8 cellular contexts compared by ENCODE assay signal in the genomic region with DNA sequence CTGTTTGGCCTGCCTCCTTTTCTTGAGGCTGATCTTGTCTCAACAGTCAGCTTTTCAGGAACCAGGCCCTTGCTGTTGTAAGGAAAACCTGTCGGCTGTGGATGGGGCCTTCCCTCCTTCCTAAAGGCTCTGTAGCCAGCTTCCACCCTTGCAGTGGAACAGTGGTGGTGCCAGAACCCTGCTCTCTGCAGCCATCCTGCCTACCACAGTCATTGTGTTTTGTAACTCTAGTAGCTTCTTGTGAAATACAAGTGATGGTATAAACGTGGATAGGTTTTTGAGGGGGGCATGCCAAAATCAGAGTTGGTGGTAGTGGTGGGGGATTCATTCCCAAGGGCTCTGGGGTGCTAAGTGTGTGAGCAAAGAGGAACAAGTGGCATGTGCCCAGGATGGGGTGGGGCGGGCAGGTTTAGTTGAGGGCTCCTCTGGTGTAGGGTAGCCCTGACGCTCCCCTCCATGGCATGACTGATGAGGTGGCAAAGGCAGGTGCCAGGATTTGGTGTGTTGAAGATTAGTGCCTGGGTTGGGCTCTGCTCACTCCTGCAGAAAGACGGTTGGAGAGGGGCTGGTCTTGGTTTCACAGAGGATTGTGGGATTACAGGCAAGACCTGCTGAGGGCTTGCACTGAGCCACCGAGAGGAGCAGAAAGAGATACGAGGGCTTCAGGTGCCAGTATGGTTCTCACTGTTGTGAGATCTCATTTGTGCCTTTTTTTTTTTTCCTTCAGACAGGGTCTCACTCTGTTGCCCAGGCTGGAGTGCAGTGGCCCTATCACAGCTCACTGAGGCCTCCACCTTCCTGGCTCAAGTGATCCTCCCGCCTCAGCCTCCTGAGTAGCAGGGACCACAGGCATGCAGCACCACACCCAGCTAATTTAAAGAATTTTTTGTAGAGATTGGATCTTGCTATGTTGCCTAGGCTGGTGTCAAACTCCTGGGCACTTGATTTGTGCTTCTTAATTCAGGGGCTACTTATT. TPM values are rescaled to one million over a fixed set of nuclear protein-coding genes. Genes with fewer than 3 reads are reported as not detected.
DNase-seq lines count a peak whose midpoint lies in the region; ATAC-seq and TF ChIP-seq lines count a peak whose summit lies in the region.

No MANE protein-coding gene starts in this region.

- no peak for TF ChIP-seq POLR2A in uterus (IDR thresholded peaks at IDR 0.05)

- DNase-seq in heart right ventricle (no peak), Right ventricle myocardium superior (no peak), mesenchymal stem cell (no peak), uterus (no peak), mucosa of gallbladder (ENCODE audit: low spot score) (no peak)

- WGBS in heart right ventricle, 2 donors: 67 to 71% methylated on average over 8 of the region's 8 CpGs
- 81% methylated on average over 7 of the region's 8 CpGs for WGBS in mesenchymal stem cell

- H3K9ac ChIP-seq in mesenchymal stem cell (ENCODE audit: low read length): peak overlapping the region; percentile 70

- no peak for ATAC-seq in heart right ventricle
- ATAC-seq in Right ventricle myocardium superior (ENCODE audit: poor library complexity): no peak
- ATAC-seq in HG03442 (IDR thresholded peaks at IDR 0.05; ENCODE audit: unreplicated experiment): no peak
- ATAC-seq in HG02973 (IDR thresholded peaks at IDR 0.05; ENCODE audit: unreplicated experiment): no peak

- peaks cover 4% of the 10 kb centered on the region for H3K27me3 Mint-ChIP-seq in brain

- no peak overlapping the region for H2BK120ac ChIP-seq in mesenchymal stem cell (ENCODE audit: low read depth, low read length)

- intact Hi-C loops in heart right ventricle (cut with DNase I) (loop anchor here in 1 of 10 donors (2.0 kb wide), 1 partner anchor 35 kb away; no protein-coding TSS in a partner anchor), Right ventricle myocardium superior (cut with DNase I) (no loop called here), uterus (cut with DNase I; ENCODE audit: low total_unique reads) (no loop called here)

- peak overlapping the region; percentile 7 to 80 for H2BK12ac ChIP-seq in mesenchymal stem cell (ENCODE audit: low read length in 2 of 2)

- H3K4me3 ChIP-seq in heart right ventricle (peak overlapping the region in 4 of 10 donors; percentile 2 to 97 (median 31)), mesenchymal stem cell (ENCODE audit: insufficient read depth in 1 of 2, low read depth in 1 of 2, low read length in 2 of 2) (peak overlapping the region in 1 of 2 experiments; percentile 65), uterus (no peak overlapping the region)

- H2AFZ ChIP-seq in mesenchymal stem cell (ENCODE audit: low read depth, low read length): no peak overlapping the region

- H3K79me1 ChIP-seq in mesenchymal stem cell (replicated peaks; ENCODE audit: low read length, poor library complexity, severe bottlenecking): no peaks in the 10 kb centered on the region

- peaks cover 96% of the 10 kb centered on the region for H3K4me1 Mint-ChIP-seq in brain

- H3K4me1 ChIP-seq in heart right ventricle (peaks cover 41 to 100% (median 100%) of the 10 kb centered on the region in 9 donors), mesenchymal stem cell (ENCODE audit: control insufficient read depth, insufficient read depth, low read depth, low read length) (peaks cover 68% of the 10 kb centered on the region), uterus (peaks cover 8 to 19% of the 10 kb centered on the region in 2 donors)

- H3K4me3 Mint-ChIP-seq in brain: peak overlapping the region; percentile 20 to 76 (median 48)

- H3K36me3 Mint-ChIP-seq in brain: no peaks in the 10 kb centered on the region

- no peaks in the 10 kb centered on the region for H3K9me3 Mint-ChIP-seq in brain

- peak overlapping the region; percentile 97 to 99 (median 98) for H3K27ac Mint-ChIP-seq in brain

- H3K4me2 ChIP-seq in mesenchymal stem cell (ENCODE audit: low read length, poor library complexity, severe bottlenecking): no peak overlapping the region

- H2BK15ac ChIP-seq in mesenchymal stem cell (ENCODE audit: low read depth, poor library complexity, severe bottlenecking): no peak overlapping the region

- peak overlapping the region; percentile 54 for H2AK5ac ChIP-seq in mesenchymal stem cell (ENCODE audit: low read length, severe bottlenecking)

- peak overlapping the region; percentile 49 to 60 for H3K4ac ChIP-seq in mesenchymal stem cell (ENCODE audit: low read depth in 1 of 2, low read length in 2 of 2)

- peak overlapping the region; percentile 40 for H4K91ac ChIP-seq in mesenchymal stem cell (ENCODE audit: low read length)

- H3K36me3 ChIP-seq in heart right ventricle (peaks cover 0 to 8% (median 0%) of the 10 kb centered on the region in 9 donors), mesenchymal stem cell (ENCODE audit: control insufficient read depth in 1 of 2, insufficient read depth in 2 of 2, low read depth in 1 of 2, low read length in 2 of 2) (peaks cover 7 to 31% of the 10 kb centered on the region in 2 experiments), uterus (no peaks in the 10 kb centered on the region)

- TF ChIP-seq CTCF in heart right ventricle (IDR thresholded peaks at IDR 0.05) (no peak), brain (conservative IDR thresholded peaks at IDR 0.05) (no peak), uterus (IDR thresholded peaks at IDR 0.05) (no peak)

- H3K23ac ChIP-seq in mesenchymal stem cell (ENCODE audit: low read length in 2 of 2): no peak overlapping the region

- peak overlapping the region; percentile 23 to 54 for H3K18ac ChIP-seq in mesenchymal stem cell (ENCODE audit: low read depth in 1 of 2, low read length in 2 of 2)

- H3K9me3 ChIP-seq in heart right ventricle: no peaks in the 10 kb centered on the region
- H3K9me3 ChIP-seq in mesenchymal stem cell (ENCODE audit: control insufficient read depth, low read length): no peaks in the 10 kb centered on the region
- H3K9me3 ChIP-seq in uterus: no peaks in the 10 kb centered on the region

- H3K27me3 ChIP-seq in heart right ventricle (no peaks in the 10 kb centered on the region), mesenchymal stem cell (ENCODE audit: control insufficient read depth in 1 of 2, insufficient read depth in 1 of 2, low read length in 2 of 2) (no peaks in the 10 kb centered on the region), uterus (no peaks in the 10 kb centered on the region)

- no peak overlapping the region for H2BK5ac ChIP-seq in mesenchymal stem cell (ENCODE audit: low read depth, low read length, poor library complexity, severe bottlenecking)

- H3K27ac ChIP-seq in heart right ventricle (peak overlapping the region; percentile 27 to 100 (median 81)), mesenchymal stem cell (ENCODE audit: low read length, poor library complexity, severe bottlenecking) (peak overlapping the region; percentile 81), uterus (peak overlapping the region; percentile 62 to 83)

- H4K8ac ChIP-seq in mesenchymal stem cell (ENCODE audit: low read length): peak overlapping the region; percentile 0

- H3K14ac ChIP-seq in mesenchymal stem cell (ENCODE audit: low read length in 2 of 2): peak overlapping the region in 1 of 2 experiments; percentile 79

RNA-seq across cellular contexts. Expression of gene TSPAN14, which starts 7.4 kb away (rescaled TPM):
- total RNA-seq in heart right ventricle (10 to 100 TPM; 21.7 to 57.2 (median 27.6) TPM), Right ventricle myocardium superior (36.6 TPM), uterus (100 to 1,000 TPM in 1 of 4 donors, 10 to 100 TPM in 3; 37.1 to 110 (median 66.1) TPM), mucosa of gallbladder (124 TPM)
- polyA plus RNA-seq in heart right ventricle (10 to 100 TPM; 16.9 to 35.0 TPM), brain (ENCODE audit: insufficient read depth, low read depth, low replicate concordance) (70.4 TPM)
- polyA plus RNA-seq in mesenchymal stem cell (2013, experiment 1 of 2): 42.9 TPM
- polyA plus RNA-seq in mesenchymal stem cell (2013, experiment 2 of 2): 44.5 TPM

RNA-seq across cellular contexts. Expression of gene PRXL2A, which starts 53.1 kb away (rescaled TPM):
- total RNA-seq in heart right ventricle (100 to 1,000 TPM in 3 of 10 donors, 10 to 100 TPM in 7; 57.3 to 135 (median 84.3) TPM), Right ventricle myocardium superior (110 TPM), uterus (10 to 100 TPM; 12.3 to 70.7 (median 50.9) TPM), mucosa of gallbladder (63.6 TPM)
- polyA plus RNA-seq in heart right ventricle (10 to 100 TPM; 46.0 to 54.6 TPM), brain (ENCODE audit: insufficient read depth, low read depth, low replicate concordance) (178 TPM)
- 214 TPM for polyA plus RNA-seq in mesenchymal stem cell (2013, experiment 1 of 2)
- polyA plus RNA-seq in mesenchymal stem cell (2013, experiment 2 of 2): 220 TPM
